In genomic region chr14:61106627-61107147, GRCh38 we compare ENCODE assay signal across 1 cellular context.
TF ChIP-seq lines count a peak whose summit lies in the region.

No MANE protein-coding gene starts in this region.

TF ChIP-seq in HepG2, 621 proteins besides CTCF, POLR2A, EP300 and RAD21 (continued from another document):
- TF ChIP-seq CEBPZ (IDR thresholded peaks at IDR 0.05; ENCODE audit: low read length) = no peak
- no peak for TF ChIP-seq SOX6 (IDR thresholded peaks at IDR 0.05)
- 0 out of 2 replicates have a peak, but pooled peaks have one; percentile 9 for TF ChIP-seq SOX6 (CRISPR knock-in tag; IDR thresholded peaks at IDR 0.05)
- TF ChIP-seq ZNF530 (CRISPR knock-in tag; IDR thresholded peaks at IDR 0.05; ENCODE audit: low read depth) = no peak
- no peak for TF ChIP-seq ZNF337 (CRISPR knock-in tag; IDR thresholded peaks at IDR 0.05; ENCODE audit: borderline replicate concordance, low read depth)
- no peak for TF ChIP-seq ZNF329 (CRISPR knock-in tag; IDR thresholded peaks at IDR 0.05; ENCODE audit: low read depth)
- no peak for TF ChIP-seq PHF8 (CRISPR knock-in tag; IDR thresholded peaks at IDR 0.05)
- no peak for TF ChIP-seq ZNF772 (CRISPR knock-in tag; IDR thresholded peaks at IDR 0.05)
- no peak for TF ChIP-seq STAT6 (CRISPR knock-in tag; IDR thresholded peaks at IDR 0.05; ENCODE audit: borderline replicate concordance)
- peak; percentile 44; the same call in 1 of the 2 replicates for TF ChIP-seq HNF4A (CRISPR knock-in tag; IDR thresholded peaks at IDR 0.05)
- no peak for TF ChIP-seq JDP2 (CRISPR knock-in tag; IDR thresholded peaks at IDR 0.05; ENCODE audit: borderline replicate concordance)
- no peak for TF ChIP-seq CHCHD3 (CRISPR knock-in tag; IDR thresholded peaks at IDR 0.05)
- TF ChIP-seq STAG1 (CRISPR knock-in tag; IDR thresholded peaks at IDR 0.05) = peak; percentile 33
- TF ChIP-seq SYNCRIP (IDR thresholded peaks at IDR 0.05; ENCODE audit: insufficient read depth, low read depth, low read length) = no peak
- no peak for TF ChIP-seq TCF7 (IDR thresholded peaks at IDR 0.05; ENCODE audit: low read depth)
- no peak for TF ChIP-seq FOXP1 (IDR thresholded peaks at IDR 0.05)
- TF ChIP-seq FOXP1 (CRISPR knock-in tag; IDR thresholded peaks at IDR 0.05) = no peak
- TF ChIP-seq ZNF121 (CRISPR knock-in tag; IDR thresholded peaks at IDR 0.05) = peak; percentile 49; the same call in 1 of the 2 replicates
- TF ChIP-seq JUNB (CRISPR knock-in tag; IDR thresholded peaks at IDR 0.05; ENCODE audit: borderline replicate concordance) = no peak
TF ChIP-seq in HepG2: peak in this region for 7.
